ENCODE assay signal across 1 cellular context in the genomic region with DNA sequence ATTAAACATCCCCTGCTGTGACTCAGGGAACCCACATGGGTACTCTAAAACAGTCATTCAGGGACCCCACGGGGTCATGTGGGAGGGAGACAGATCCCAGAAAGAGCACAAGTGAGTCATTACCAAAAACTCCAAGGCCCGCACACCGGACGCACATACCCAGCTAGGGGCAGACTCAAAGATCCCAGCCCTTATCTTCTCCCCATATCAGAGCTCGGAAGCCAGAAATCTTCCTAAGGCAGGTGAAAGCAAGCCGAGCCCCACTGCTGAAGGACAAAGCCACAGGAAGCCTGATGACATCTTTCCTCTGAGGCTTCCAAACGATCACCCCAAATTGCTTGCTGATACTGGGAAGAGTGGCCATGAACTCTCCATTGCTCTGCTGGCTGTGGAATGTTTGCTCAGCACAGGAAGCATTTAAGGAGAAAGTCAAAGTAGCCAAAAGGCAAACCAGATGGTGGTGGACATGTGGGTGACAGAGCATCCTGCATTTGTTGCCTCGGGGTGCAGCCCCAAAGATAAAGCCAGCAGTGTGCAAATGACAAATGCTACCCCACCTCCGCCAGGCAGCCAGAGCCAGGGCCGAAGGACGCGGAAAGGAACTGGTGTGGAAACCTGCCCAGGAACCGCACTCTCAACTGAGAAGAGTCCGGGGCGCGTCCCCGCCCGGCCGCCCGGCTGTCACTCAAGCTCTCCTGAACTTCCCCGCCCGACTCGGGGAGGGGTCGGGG.
TF ChIP-seq lines count a peak whose summit lies in the region.

No MANE protein-coding gene starts in this region.

TF ChIP-seq in HepG2, 621 proteins besides CTCF, POLR2A, EP300 and RAD21 (continues in another document):
- TF ChIP-seq CBFB (CRISPR knock-in tag; IDR thresholded peaks at IDR 0.05) (peak; percentile 25; the same call in 1 of the 2 replicates), MAF1 (CRISPR knock-in tag; IDR thresholded peaks at IDR 0.05; ENCODE audit: borderline replicate concordance) (peak; percentile 48; the same call in 1 of the 2 replicates), ZNF598 (CRISPR knock-in tag; IDR thresholded peaks at IDR 0.05; ENCODE audit: borderline replicate concordance) (peak; percentile 81; the same call in 1 of the 2 replicates), ZNF30 (CRISPR knock-in tag; IDR thresholded peaks at IDR 0.05) (no peak), FOXA1 (IDR thresholded peaks at IDR 0.05) (no peak), FOXA1 (CRISPR knock-in tag; IDR thresholded peaks at IDR 0.05) (no peak), ZNF143 (CRISPR knock-in tag; IDR thresholded peaks at IDR 0.05) (peak; percentile 46; the same call in 1 of the 2 replicates), PHF5A (CRISPR knock-in tag; IDR thresholded peaks at IDR 0.05; ENCODE audit: low read depth, unreplicated experiment) (no peak), RBM22 (optimal IDR thresholded peaks at IDR 0.05; ENCODE audit: low read length) (peak; percentile 20), POGZ (CRISPR knock-in tag; IDR thresholded peaks at IDR 0.05) (no peak), BORCS8-MEF2B (CRISPR knock-in tag; IDR thresholded peaks at IDR 0.05) (peak; percentile 61), ZNF703 (CRISPR knock-in tag; IDR thresholded peaks at IDR 0.05; ENCODE audit: borderline replicate concordance) (no peak), ZNF101 (CRISPR knock-in tag; IDR thresholded peaks at IDR 0.05; ENCODE audit: borderline replicate concordance, low read depth) (no peak), ZNF569 (CRISPR knock-in tag; IDR thresholded peaks at IDR 0.05; ENCODE audit: borderline replicate concordance) (no peak), ZNF547 (CRISPR knock-in tag; IDR thresholded peaks at IDR 0.05) (0 out of 2 replicates have a peak, but pooled peaks have one; percentile 32), KAT7 (CRISPR knock-in tag; IDR thresholded peaks at IDR 0.05; ENCODE audit: borderline replicate concordance) (no peak), AHR (CRISPR knock-in tag; IDR thresholded peaks at IDR 0.05) (peak; percentile 27; the same call in 1 of the 2 replicates), CHD4 (IDR thresholded peaks at IDR 0.05; ENCODE audit: borderline replicate concordance, low read length) (no peak), FLYWCH1 (CRISPR knock-in tag; IDR thresholded peaks at IDR 0.05) (no peak), YEATS2 (CRISPR knock-in tag; IDR thresholded peaks at IDR 0.05; ENCODE audit: borderline replicate concordance) (0 out of 2 replicates have a peak, but pooled peaks have one; percentile 35), ZNF3 (CRISPR knock-in tag; IDR thresholded peaks at IDR 0.05) (no peak)
- TF ChIP-seq, protein P1, sequence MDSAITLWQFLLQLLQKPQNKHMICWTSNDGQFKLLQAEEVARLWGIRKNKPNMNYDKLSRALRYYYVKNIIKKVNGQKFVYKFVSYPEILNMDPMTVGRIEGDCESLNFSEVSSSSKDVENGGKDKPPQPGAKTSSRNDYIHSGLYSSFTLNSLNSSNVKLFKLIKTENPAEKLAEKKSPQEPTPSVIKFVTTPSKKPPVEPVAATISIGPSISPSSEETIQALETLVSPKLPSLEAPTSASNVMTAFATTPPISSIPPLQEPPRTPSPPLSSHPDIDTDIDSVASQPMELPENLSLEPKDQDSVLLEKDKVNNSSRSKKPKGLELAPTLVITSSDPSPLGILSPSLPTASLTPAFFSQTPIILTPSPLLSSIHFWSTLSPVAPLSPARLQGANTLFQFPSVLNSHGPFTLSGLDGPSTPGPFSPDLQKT (CRISPR knock-in tag; IDR thresholded peaks at IDR 0.05; ENCODE audit: borderline replicate concordance) = no peak
- TF ChIP-seq, protein P2, sequence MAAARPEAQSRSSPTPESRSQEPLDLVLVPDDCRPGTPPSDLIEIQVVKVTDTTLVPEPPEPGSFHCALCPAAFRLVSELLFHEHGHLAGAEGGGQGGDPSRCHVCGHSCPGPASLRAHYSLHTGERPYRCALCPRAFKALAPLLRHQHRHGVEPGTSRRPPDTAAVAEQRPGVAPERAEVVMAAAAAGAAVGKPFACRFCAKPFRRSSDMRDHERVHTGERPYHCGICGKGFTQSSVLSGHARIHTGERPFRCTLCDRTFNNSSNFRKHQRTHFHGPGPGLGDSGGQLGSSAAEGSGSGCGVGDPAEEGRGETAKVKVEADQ (CRISPR knock-in tag; IDR thresholded peaks at IDR 0.05; ENCODE audit: borderline replicate concordance) = peak; percentile 26; the same call in 1 of the 2 replicates
- TF ChIP-seq, protein P3, sequence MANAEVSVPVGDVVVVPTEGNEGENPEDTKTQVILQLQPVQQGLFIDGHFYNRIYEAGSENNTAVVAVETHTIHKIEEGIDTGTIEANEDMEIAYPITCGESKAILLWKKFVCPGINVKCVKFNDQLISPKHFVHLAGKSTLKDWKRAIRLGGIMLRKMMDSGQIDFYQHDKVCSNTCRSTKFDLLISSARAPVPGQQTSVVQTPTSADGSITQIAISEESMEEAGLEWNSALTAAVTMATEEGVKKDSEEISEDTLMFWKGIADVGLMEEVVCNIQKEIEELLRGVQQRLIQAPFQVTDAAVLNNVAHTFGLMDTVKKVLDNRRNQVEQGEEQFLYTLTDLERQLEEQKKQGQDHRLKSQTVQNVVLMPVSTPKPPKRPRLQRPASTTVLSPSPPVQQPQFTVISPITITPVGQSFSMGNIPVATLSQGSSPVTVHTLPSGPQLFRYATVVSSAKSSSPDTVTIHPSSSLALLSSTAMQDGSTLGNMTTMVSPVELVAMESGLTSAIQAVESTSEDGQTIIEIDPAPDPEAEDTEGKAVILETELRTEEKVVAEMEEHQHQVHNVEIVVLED (CRISPR knock-in tag; IDR thresholded peaks at IDR 0.05; ENCODE audit: borderline replicate concordance) = 0 out of 2 replicates have a peak, but pooled peaks have one; percentile 24
- TF ChIP-seq, protein P4, sequence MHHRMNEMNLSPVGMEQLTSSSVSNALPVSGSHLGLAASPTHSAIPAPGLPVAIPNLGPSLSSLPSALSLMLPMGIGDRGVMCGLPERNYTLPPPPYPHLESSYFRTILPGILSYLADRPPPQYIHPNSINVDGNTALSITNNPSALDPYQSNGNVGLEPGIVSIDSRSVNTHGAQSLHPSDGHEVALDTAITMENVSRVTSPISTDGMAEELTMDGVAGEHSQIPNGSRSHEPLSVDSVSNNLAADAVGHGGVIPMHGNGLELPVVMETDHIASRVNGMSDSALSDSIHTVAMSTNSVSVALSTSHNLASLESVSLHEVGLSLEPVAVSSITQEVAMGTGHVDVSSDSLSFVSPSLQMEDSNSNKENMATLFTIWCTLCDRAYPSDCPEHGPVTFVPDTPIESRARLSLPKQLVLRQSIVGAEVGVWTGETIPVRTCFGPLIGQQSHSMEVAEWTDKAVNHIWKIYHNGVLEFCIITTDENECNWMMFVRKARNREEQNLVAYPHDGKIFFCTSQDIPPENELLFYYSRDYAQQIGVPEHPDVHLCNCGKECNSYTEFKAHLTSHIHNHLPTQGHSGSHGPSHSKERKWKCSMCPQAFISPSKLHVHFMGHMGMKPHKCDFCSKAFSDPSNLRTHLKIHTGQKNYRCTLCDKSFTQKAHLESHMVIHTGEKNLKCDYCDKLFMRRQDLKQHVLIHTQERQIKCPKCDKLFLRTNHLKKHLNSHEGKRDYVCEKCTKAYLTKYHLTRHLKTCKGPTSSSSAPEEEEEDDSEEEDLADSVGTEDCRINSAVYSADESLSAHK (CRISPR knock-in tag; IDR thresholded peaks at IDR 0.05; ENCODE audit: borderline replicate concordance) = 0 out of 2 replicates have a peak, but pooled peaks have one; percentile 50
- TF ChIP-seq, protein P5, sequence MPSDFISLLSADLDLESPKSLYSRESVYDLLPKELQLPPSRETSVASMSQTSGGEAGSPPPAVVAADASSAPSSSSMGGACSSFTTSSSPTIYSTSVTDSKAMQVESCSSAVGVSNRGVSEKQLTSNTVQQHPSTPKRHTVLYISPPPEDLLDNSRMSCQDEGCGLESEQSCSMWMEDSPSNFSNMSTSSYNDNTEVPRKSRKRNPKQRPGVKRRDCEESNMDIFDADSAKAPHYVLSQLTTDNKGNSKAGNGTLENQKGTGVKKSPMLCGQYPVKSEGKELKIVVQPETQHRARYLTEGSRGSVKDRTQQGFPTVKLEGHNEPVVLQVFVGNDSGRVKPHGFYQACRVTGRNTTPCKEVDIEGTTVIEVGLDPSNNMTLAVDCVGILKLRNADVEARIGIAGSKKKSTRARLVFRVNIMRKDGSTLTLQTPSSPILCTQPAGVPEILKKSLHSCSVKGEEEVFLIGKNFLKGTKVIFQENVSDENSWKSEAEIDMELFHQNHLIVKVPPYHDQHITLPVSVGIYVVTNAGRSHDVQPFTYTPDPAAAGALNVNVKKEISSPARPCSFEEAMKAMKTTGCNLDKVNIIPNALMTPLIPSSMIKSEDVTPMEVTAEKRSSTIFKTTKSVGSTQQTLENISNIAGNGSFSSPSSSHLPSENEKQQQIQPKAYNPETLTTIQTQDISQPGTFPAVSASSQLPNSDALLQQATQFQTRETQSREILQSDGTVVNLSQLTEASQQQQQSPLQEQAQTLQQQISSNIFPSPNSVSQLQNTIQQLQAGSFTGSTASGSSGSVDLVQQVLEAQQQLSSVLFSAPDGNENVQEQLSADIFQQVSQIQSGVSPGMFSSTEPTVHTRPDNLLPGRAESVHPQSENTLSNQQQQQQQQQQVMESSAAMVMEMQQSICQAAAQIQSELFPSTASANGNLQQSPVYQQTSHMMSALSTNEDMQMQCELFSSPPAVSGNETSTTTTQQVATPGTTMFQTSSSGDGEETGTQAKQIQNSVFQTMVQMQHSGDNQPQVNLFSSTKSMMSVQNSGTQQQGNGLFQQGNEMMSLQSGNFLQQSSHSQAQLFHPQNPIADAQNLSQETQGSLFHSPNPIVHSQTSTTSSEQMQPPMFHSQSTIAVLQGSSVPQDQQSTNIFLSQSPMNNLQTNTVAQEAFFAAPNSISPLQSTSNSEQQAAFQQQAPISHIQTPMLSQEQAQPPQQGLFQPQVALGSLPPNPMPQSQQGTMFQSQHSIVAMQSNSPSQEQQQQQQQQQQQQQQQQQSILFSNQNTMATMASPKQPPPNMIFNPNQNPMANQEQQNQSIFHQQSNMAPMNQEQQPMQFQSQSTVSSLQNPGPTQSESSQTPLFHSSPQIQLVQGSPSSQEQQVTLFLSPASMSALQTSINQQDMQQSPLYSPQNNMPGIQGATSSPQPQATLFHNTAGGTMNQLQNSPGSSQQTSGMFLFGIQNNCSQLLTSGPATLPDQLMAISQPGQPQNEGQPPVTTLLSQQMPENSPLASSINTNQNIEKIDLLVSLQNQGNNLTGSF (CRISPR knock-in tag; IDR thresholded peaks at IDR 0.05) = peak; percentile 57; the same call in 1 of the 2 replicates
- TF ChIP-seq, protein P6, sequence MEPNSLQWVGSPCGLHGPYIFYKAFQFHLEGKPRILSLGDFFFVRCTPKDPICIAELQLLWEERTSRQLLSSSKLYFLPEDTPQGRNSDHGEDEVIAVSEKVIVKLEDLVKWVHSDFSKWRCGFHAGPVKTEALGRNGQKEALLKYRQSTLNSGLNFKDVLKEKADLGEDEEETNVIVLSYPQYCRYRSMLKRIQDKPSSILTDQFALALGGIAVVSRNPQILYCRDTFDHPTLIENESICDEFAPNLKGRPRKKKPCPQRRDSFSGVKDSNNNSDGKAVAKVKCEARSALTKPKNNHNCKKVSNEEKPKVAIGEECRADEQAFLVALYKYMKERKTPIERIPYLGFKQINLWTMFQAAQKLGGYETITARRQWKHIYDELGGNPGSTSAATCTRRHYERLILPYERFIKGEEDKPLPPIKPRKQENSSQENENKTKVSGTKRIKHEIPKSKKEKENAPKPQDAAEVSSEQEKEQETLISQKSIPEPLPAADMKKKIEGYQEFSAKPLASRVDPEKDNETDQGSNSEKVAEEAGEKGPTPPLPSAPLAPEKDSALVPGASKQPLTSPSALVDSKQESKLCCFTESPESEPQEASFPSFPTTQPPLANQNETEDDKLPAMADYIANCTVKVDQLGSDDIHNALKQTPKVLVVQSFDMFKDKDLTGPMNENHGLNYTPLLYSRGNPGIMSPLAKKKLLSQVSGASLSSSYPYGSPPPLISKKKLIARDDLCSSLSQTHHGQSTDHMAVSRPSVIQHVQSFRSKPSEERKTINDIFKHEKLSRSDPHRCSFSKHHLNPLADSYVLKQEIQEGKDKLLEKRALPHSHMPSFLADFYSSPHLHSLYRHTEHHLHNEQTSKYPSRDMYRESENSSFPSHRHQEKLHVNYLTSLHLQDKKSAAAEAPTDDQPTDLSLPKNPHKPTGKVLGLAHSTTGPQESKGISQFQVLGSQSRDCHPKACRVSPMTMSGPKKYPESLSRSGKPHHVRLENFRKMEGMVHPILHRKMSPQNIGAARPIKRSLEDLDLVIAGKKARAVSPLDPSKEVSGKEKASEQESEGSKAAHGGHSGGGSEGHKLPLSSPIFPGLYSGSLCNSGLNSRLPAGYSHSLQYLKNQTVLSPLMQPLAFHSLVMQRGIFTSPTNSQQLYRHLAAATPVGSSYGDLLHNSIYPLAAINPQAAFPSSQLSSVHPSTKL (CRISPR knock-in tag; IDR thresholded peaks at IDR 0.05) = peak; percentile 40
- TF ChIP-seq, protein P7, sequence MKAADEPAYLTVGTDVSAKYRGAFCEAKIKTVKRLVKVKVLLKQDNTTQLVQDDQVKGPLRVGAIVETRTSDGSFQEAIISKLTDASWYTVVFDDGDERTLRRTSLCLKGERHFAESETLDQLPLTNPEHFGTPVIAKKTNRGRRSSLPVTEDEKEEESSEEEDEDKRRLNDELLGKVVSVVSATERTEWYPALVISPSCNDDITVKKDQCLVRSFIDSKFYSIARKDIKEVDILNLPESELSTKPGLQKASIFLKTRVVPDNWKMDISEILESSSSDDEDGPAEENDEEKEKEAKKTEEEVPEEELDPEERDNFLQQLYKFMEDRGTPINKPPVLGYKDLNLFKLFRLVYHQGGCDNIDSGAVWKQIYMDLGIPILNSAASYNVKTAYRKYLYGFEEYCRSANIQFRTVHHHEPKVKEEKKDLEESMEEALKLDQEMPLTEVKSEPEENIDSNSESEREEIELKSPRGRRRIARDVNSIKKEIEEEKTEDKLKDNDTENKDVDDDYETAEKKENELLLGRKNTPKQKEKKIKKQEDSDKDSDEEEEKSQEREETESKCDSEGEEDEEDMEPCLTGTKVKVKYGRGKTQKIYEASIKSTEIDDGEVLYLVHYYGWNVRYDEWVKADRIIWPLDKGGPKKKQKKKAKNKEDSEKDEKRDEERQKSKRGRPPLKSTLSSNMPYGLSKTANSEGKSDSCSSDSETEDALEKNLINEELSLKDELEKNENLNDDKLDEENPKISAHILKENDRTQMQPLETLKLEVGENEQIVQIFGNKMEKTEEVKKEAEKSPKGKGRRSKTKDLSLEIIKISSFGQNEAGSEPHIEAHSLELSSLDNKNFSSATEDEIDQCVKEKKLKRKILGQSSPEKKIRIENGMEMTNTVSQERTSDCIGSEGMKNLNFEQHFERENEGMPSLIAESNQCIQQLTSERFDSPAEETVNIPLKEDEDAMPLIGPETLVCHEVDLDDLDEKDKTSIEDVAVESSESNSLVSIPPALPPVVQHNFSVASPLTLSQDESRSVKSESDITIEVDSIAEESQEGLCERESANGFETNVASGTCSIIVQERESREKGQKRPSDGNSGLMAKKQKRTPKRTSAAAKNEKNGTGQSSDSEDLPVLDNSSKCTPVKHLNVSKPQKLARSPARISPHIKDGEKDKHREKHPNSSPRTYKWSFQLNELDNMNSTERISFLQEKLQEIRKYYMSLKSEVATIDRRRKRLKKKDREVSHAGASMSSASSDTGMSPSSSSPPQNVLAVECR (CRISPR knock-in tag; IDR thresholded peaks at IDR 0.05; ENCODE audit: borderline replicate concordance) = peak; percentile 22
- TF ChIP-seq, protein P8, sequence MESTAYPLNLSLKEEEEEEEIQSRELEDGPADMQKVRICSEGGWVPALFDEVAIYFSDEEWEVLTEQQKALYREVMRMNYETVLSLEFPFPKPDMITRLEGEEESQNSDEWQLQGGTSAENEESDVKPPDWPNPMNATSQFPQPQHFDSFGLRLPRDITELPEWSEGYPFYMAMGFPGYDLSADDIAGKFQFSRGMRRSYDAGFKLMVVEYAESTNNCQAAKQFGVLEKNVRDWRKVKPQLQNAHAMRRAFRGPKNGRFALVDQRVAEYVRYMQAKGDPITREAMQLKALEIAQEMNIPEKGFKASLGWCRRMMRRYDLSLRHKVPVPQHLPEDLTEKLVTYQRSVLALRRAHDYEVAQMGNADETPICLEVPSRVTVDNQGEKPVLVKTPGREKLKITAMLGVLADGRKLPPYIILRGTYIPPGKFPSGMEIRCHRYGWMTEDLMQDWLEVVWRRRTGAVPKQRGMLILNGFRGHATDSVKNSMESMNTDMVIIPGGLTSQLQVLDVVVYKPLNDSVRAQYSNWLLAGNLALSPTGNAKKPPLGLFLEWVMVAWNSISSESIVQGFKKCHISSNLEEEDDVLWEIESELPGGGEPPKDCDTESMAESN (CRISPR knock-in tag; conservative IDR thresholded peaks at IDR 0.05) = no peak; the same call in 1 of the 2 replicates
